Comparison of ENCODE assay signal across 29 cellular contexts in genomic region chr6:47690209-47690608, GRCh38. TPM values are rescaled to one million over a fixed set of nuclear protein-coding genes. Genes with fewer than 3 reads are reported as not detected.
DNase-seq lines count a peak whose midpoint lies in the region; ATAC-seq and TF ChIP-seq lines count a peak whose summit lies in the region.
"Had no signal": no experiment of that assay in that cellular context is flagged by ENCODE, and none has a peak within 500 bp of the region (broad histone marks: within the 10 kb centered on the region; RNA-seq: fewer than 3 reads in every experiment).

No MANE protein-coding gene starts in this region.

- H3K4me2 ChIP-seq in PC-9: no peak overlapping the region
- H3K4me2 ChIP-seq: neural progenitor cell had no signal

- H4K20me1 ChIP-seq in PC-9 (ENCODE audit: insufficient read depth): no peaks in the 10 kb centered on the region

- H3K4me1 ChIP-seq in PC-9 (replicated peaks; ENCODE audit: insufficient read depth): no peaks in the 10 kb centered on the region
- no peaks in the 10 kb centered on the region for H3K4me1 ChIP-seq in foreskin keratinocyte
- H3K4me1 ChIP-seq in tibial artery: no peaks in the 10 kb centered on the region
- H3K4me1 ChIP-seq: gastrocnemius medialis, neural progenitor cell, right atrium auricular region had no signal

- POLR2A ChIA-PET in PC-9 (lab: Charles Lee; ENCODE audit: unreplicated experiment): no interaction called here

- ATAC-seq in foreskin keratinocyte (peak; percentile 23), GM18517 (IDR thresholded peaks at IDR 0.05; ENCODE audit: unreplicated experiment) (no peak)
- ATAC-seq: gastrocnemius medialis, left lobe of liver had no signal

- peak; percentile 40 for DNase-seq in DMS53 (lab: John Stamatoyannopoulos, UW)
- no peak for DNase-seq in DMS53 treated with DMSO at 0.1 percent for 48 hours (lab: John Stamatoyannopoulos, UW; ENCODE audit: unreplicated experiment)
- peak; percentile 10 for DNase-seq in ELR (ENCODE audit: low read depth)
- DNase-seq in PC-9: no peak
- no peak for DNase-seq in foreskin keratinocyte
- no peak for DNase-seq in cortex of kidney (lab: John Stamatoyannopoulos, UW)
- no peak for DNase-seq in tibial artery
- DNase-seq: activated CD4-positive, alpha-beta memory T cell treated with anti-CD3 and anti-CD28 coated beads for 36 hours; activated CD4-positive, alpha-beta T cell treated with anti-CD3 and anti-CD28 coated beads for 1 hour; activated naive CD4-positive, alpha-beta T cell treated with Interleukin-2 at 50 U/mL for 16 hours; Calu3; CD4-positive, CD25-positive, alpha-beta regulatory T cell; dermis blood vessel endothelial cell; gastrocnemius medialis; HCEC 1CT; NCI-H187; NCI-H510A treated with DMSO at 0.1 percent for 48 hours; OCI-M1; Right ventricle myocardium superior; stimulated activated CD4-positive, alpha-beta T cell treated with anti-CD3 and anti-CD28 coated beads, Interleukin-1b, Interleukin-23, amount 100 ng/mL, for 48 hours; stimulated activated naive CD4-positive, alpha-beta T cell treated with Interleukin-2 at 50 U/mL for 16 hours had no signal

- no peaks in the 10 kb centered on the region for H3F3A ChIP-seq in PC-9 (ENCODE audit: insufficient read depth, low read depth)

- TF ChIP-seq CTCF in PC-9 (conservative IDR thresholded peaks at IDR 0.05) (0 out of 2 replicates have a peak, but pooled peaks have one; percentile 20), foreskin keratinocyte (conservative IDR thresholded peaks at IDR 0.05) (peak; percentile 60), tibial artery (IDR thresholded peaks at IDR 0.05) (no peak)

- CTCF ChIA-PET in PC-9 (lab: Charles Lee): no interaction called here

- no peak overlapping the region for H3K27ac ChIP-seq in PC-9
- no peak overlapping the region for H3K27ac ChIP-seq in foreskin keratinocyte
- no peak overlapping the region for H3K27ac ChIP-seq in tibial artery
- H3K27ac ChIP-seq: gastrocnemius medialis, neural progenitor cell, right atrium auricular region had no signal

- intact Hi-C loops in PC-9 (cut with micrococcal nuclease; ENCODE audit: unreplicated experiment): no loop called here
- intact Hi-C loops in tibial artery (cut with DNase I; ENCODE audit: low total_unique reads): no loop called here

- no TSS peak for BruUV-seq in PC-9 (replicated peaks; lab: Mats Ljungman, UMichigan)

- H3K9me3 ChIP-seq in PC-9 (ENCODE audit: insufficient read depth, low read depth) (no peaks in the 10 kb centered on the region), tibial artery (no peaks in the 10 kb centered on the region)
- H3K9me3 ChIP-seq: gastrocnemius medialis, right atrium auricular region had no signal

- no peak overlapping the region for H3K4me3 ChIP-seq in PC-9
- no peak overlapping the region for H3K4me3 ChIP-seq in tibial artery
- H3K4me3 ChIP-seq: gastrocnemius medialis, neural progenitor cell, right atrium auricular region had no signal

- no peaks in the 10 kb centered on the region for H3K9me2 ChIP-seq in PC-9 (ENCODE audit: insufficient read depth)

- H2AFZ ChIP-seq in PC-9: no peak overlapping the region
- H2AFZ ChIP-seq: neural progenitor cell had no signal

- H3K27me3 ChIP-seq in PC-9 (ENCODE audit: insufficient read depth, low read depth): no peaks in the 10 kb centered on the region
- H3K27me3 ChIP-seq in foreskin keratinocyte: no peaks in the 10 kb centered on the region
- H3K27me3 ChIP-seq in tibial artery: no peaks in the 10 kb centered on the region
- H3K27me3 ChIP-seq: gastrocnemius medialis, neural progenitor cell, right atrium auricular region had no signal

- H3K36me3 ChIP-seq in PC-9 (ENCODE audit: low read depth) (no peaks in the 10 kb centered on the region), tibial artery (no peaks in the 10 kb centered on the region)
- H3K36me3 ChIP-seq: gastrocnemius medialis, neural progenitor cell, right atrium auricular region had no signal

- H3K79me2 ChIP-seq in PC-9 (ENCODE audit: low read depth): no peaks in the 10 kb centered on the region

RNA-seq across cellular contexts. Expression of gene ADGRF4, which starts 8.2 kb away (rescaled TPM):
- total RNA-seq in PC-9 (2021) (4.5 and 5.2 TPM in 2 replicates), foreskin keratinocyte (2.8 and 3.3 TPM in 2 replicates)
- 1.4 and 2.0 TPM in 2 replicates for polyA plus RNA-seq in foreskin keratinocyte
- total RNA-seq: activated CD4-positive, alpha-beta memory T cell treated with anti-CD3 and anti-CD28 coated beads for 36 hours; activated T-helper 1 cell treated with anti-CD3 and anti-CD28 coated beads, Interleukin-12 subunit alpha, Interleukin-12 subunit beta, Interleukin-2, Interleukin-4 antibody, amounts not matched to agents 30 ng/mL and 10 ng/mL and 1 ng/mL, durations not matched to agents 14 hours and 24 hours and 36 hours; CD4-positive, CD25-positive, alpha-beta regulatory T cell; left lobe of liver; mesenteric fat pad; Right ventricle myocardium superior; T-helper 2 cell treated with Interferon-gamma antibody and Interleukin-4, amounts not matched to agents 100 ng/mL and 5 ng/mL, for 36 hours; temporal lobe had no signal
- polyA plus RNA-seq: CD4-positive, CD25-positive, alpha-beta regulatory T cell had no signal

Comparison
In these comparisons a context has a peak if more than half of its experiments do, and no peak if none do; other contexts are left out.
1. DNase-seq: peak in DMS53 (single experiment) and ELR (single experiment); none in DMS53 treated with DMSO at 0.1 percent for 48 hours (single experiment), PC-9 (0 of 2), foreskin keratinocyte (0 of 2), cortex of kidney (single experiment) and tibial artery (0 of 2).
2. CTCF ChIP-seq: peak in PC-9 (single experiment) and foreskin keratinocyte (single experiment); none in tibial artery (0 of 2).